ENCODE assay signal across 1 cellular context in genomic region chr6:43627008-43627825, GRCh38.
TF ChIP-seq lines count a peak whose summit lies in the region.

No MANE protein-coding gene starts in this region.

TF ChIP-seq in HEK293, 187 proteins besides CTCF, POLR2A, EP300 and RAD21 (continued from another document and continues in another):
- TF ChIP-seq ZNF585B (tag by site-specific recombination; IDR thresholded peaks at IDR 0.05) = no peak
- TF ChIP-seq ZNF138 (tag by site-specific recombination; IDR thresholded peaks at IDR 0.05; ENCODE audit: borderline replicate concordance) = no peak
- no peak for TF ChIP-seq ZNF169 (tag by site-specific recombination; IDR thresholded peaks at IDR 0.05)
- no peak for TF ChIP-seq ZNF777 (tag by site-specific recombination; IDR thresholded peaks at IDR 0.05; ENCODE audit: borderline replicate concordance)
- no peak for TF ChIP-seq ZNF747 (tag by site-specific recombination; IDR thresholded peaks at IDR 0.05)
- peak; percentile 80 for TF ChIP-seq FEZF1 (tag by site-specific recombination; IDR thresholded peaks at IDR 0.05)
- TF ChIP-seq ZNF146 (tag by site-specific recombination; IDR thresholded peaks at IDR 0.05) = no peak
- no peak for TF ChIP-seq ZNF266 (tag by site-specific recombination; IDR thresholded peaks at IDR 0.05; ENCODE audit: low read depth)
- no peak for TF ChIP-seq MZF1 (tag by site-specific recombination; IDR thresholded peaks at IDR 0.05; ENCODE audit: borderline replicate concordance)
- TF ChIP-seq ZSCAN23 (tag by site-specific recombination; IDR thresholded peaks at IDR 0.05) = no peak
- no peak for TF ChIP-seq ZFP3 (tag by site-specific recombination; IDR thresholded peaks at IDR 0.05; ENCODE audit: low read depth)
- TF ChIP-seq OSR2 (tag by site-specific recombination; IDR thresholded peaks at IDR 0.05) = no peak
- no peak for TF ChIP-seq ZNF830 (tag by site-specific recombination; IDR thresholded peaks at IDR 0.05; ENCODE audit: low read depth)
- no peak for TF ChIP-seq ZNF302 (tag by site-specific recombination; IDR thresholded peaks at IDR 0.05; ENCODE audit: low read depth)
- no peak for TF ChIP-seq ZNF114 (tag by site-specific recombination; IDR thresholded peaks at IDR 0.05)
- no peak for TF ChIP-seq SETDB1 (IDR thresholded peaks at IDR 0.05; ENCODE audit: insufficient read length, low read length)
- peak; percentile 64 for TF ChIP-seq ZNF558 (tag by site-specific recombination; IDR thresholded peaks at IDR 0.05)
- TF ChIP-seq WT1 (tag by site-specific recombination; IDR thresholded peaks at IDR 0.05) = peak; percentile 46; the same call in 1 of the 2 replicates
- no peak for TF ChIP-seq ZNF157 (tag by site-specific recombination; IDR thresholded peaks at IDR 0.05)
- no peak for TF ChIP-seq ZNF626 (tag by site-specific recombination; IDR thresholded peaks at IDR 0.05)
- no peak for TF ChIP-seq ZNF112 (tag by site-specific recombination; IDR thresholded peaks at IDR 0.05)
- peak; percentile 99 for TF ChIP-seq ZBTB17 (tag by site-specific recombination; IDR thresholded peaks at IDR 0.05)
- no peak for TF ChIP-seq ZNF214 (tag by site-specific recombination; IDR thresholded peaks at IDR 0.05; ENCODE audit: borderline replicate concordance)
- TF ChIP-seq ZNF707 (tag by site-specific recombination; IDR thresholded peaks at IDR 0.05) = no peak
- TF ChIP-seq GLI2 (tag by site-specific recombination; IDR thresholded peaks at IDR 0.05; ENCODE audit: borderline replicate concordance, low read depth) = no peak
- peak; percentile 22; the same call in 1 of the 2 replicates for TF ChIP-seq GLIS1 (tag by site-specific recombination; IDR thresholded peaks at IDR 0.05)
- peak; percentile 95 for TF ChIP-seq ATF2 (tag by site-specific recombination; IDR thresholded peaks at IDR 0.05; ENCODE audit: low read depth)
- no peak for TF ChIP-seq TCF7L2 (IDR thresholded peaks at IDR 0.05; ENCODE audit: borderline replicate concordance, low read depth, low read length)
- TF ChIP-seq OVOL3 (tag by site-specific recombination; IDR thresholded peaks at IDR 0.05) = no peak
- no peak for TF ChIP-seq ZNF175 (tag by site-specific recombination; IDR thresholded peaks at IDR 0.05)
- peak; percentile 84 for TF ChIP-seq ZNF76 (tag by site-specific recombination; IDR thresholded peaks at IDR 0.05; ENCODE audit: borderline replicate concordance, low read depth)
- TF ChIP-seq ZNF23 (tag by site-specific recombination; IDR thresholded peaks at IDR 0.05; ENCODE audit: borderline replicate concordance) = no peak
- TF ChIP-seq SP7 (tag by site-specific recombination; IDR thresholded peaks at IDR 0.05) = peak; percentile 85
- TF ChIP-seq ZNF350 (tag by site-specific recombination; IDR thresholded peaks at IDR 0.05) = no peak
- peak; percentile 98 for TF ChIP-seq BCL11A (tag by site-specific recombination; IDR thresholded peaks at IDR 0.05; ENCODE audit: low read depth)
- peak; percentile 94 for TF ChIP-seq ZNF629 (tag by site-specific recombination; IDR thresholded peaks at IDR 0.05)
- peak; percentile 98 for TF ChIP-seq ZEB2 (tag by site-specific recombination; IDR thresholded peaks at IDR 0.05)
- TF ChIP-seq ZBTB20 (tag by site-specific recombination; IDR thresholded peaks at IDR 0.05) = no peak
- no peak for TF ChIP-seq ZNF544 (tag by site-specific recombination; IDR thresholded peaks at IDR 0.05)
- TF ChIP-seq MYNN (tag by site-specific recombination; IDR thresholded peaks at IDR 0.05; ENCODE audit: borderline replicate concordance) = no peak
- TF ChIP-seq ZNF2 (tag by site-specific recombination; IDR thresholded peaks at IDR 0.05) = peak; percentile 46; the same call in 1 of the 2 replicates
- TF ChIP-seq ZNF398 (tag by site-specific recombination; IDR thresholded peaks at IDR 0.05) = peak; percentile 63
- TF ChIP-seq SP3 (tag by site-specific recombination; IDR thresholded peaks at IDR 0.05) = peak; percentile 55
- TF ChIP-seq ZNF513 (tag by site-specific recombination; IDR thresholded peaks at IDR 0.05) = no peak
- TF ChIP-seq HOXA7 (CRISPR knock-in tag; IDR thresholded peaks at IDR 0.05; ENCODE audit: borderline replicate concordance) = no peak
- no peak for TF ChIP-seq ZNF133 (tag by site-specific recombination; IDR thresholded peaks at IDR 0.05)
- TF ChIP-seq ZBTB8A (tag by site-specific recombination; IDR thresholded peaks at IDR 0.05) = 0 out of 2 replicates have a peak, but pooled peaks have one; percentile 16
- no peak for TF ChIP-seq SP2 (tag by site-specific recombination; IDR thresholded peaks at IDR 0.05)
- peak; percentile 63 for TF ChIP-seq ZSCAN30 (tag by site-specific recombination; IDR thresholded peaks at IDR 0.05)
- TF ChIP-seq ZNF155 (tag by site-specific recombination; IDR thresholded peaks at IDR 0.05) = no peak
- no peak for TF ChIP-seq TSHZ1 (tag by site-specific recombination; IDR thresholded peaks at IDR 0.05; ENCODE audit: borderline replicate concordance)
- TF ChIP-seq ZNF148 (tag by site-specific recombination; IDR thresholded peaks at IDR 0.05; ENCODE audit: borderline replicate concordance) = no peak
- TF ChIP-seq ZNF132 (tag by site-specific recombination; IDR thresholded peaks at IDR 0.05; ENCODE audit: borderline replicate concordance) = no peak
- TF ChIP-seq ZNF792 (tag by site-specific recombination; IDR thresholded peaks at IDR 0.05) = no peak
- no peak for TF ChIP-seq ZNF701 (tag by site-specific recombination; IDR thresholded peaks at IDR 0.05)
- no peak for TF ChIP-seq SCRT1 (tag by site-specific recombination; IDR thresholded peaks at IDR 0.05; ENCODE audit: borderline replicate concordance)
- peak; percentile 28; the same call in 1 of the 2 replicates for TF ChIP-seq KLF17 (tag by site-specific recombination; IDR thresholded peaks at IDR 0.05)
- TF ChIP-seq ZNF555 (tag by site-specific recombination; conservative IDR thresholded peaks at IDR 0.05) = no peak
- TF ChIP-seq ZNF549 (tag by site-specific recombination; IDR thresholded peaks at IDR 0.05) = no peak
- peak; percentile 22; the same call in 1 of the 2 replicates for TF ChIP-seq ZNF391 (tag by site-specific recombination; IDR thresholded peaks at IDR 0.05; ENCODE audit: borderline replicate concordance, low read depth)
- no peak for TF ChIP-seq ZNF362 (tag by site-specific recombination; IDR thresholded peaks at IDR 0.05)
- TF ChIP-seq PATZ1 (tag by site-specific recombination; IDR thresholded peaks at IDR 0.05) = peak; percentile 62
